In genomic region chr12:116547955-116548471, GRCh38 we compare ENCODE assay signal across 9 cellular contexts. TPM values are rescaled to one million over a fixed set of nuclear protein-coding genes. Genes with fewer than 3 reads are reported as not detected.
DNase-seq lines count a peak whose midpoint lies in the region; ATAC-seq, FAIRE-seq and TF ChIP-seq lines count a peak whose summit lies in the region.
"Had no signal": no experiment of that assay in that cellular context is flagged by ENCODE, and none has a peak within 500 bp of the region (broad histone marks: within the 10 kb centered on the region; RNA-seq: fewer than 3 reads in every experiment).

No MANE protein-coding gene starts in this region.

- H3K27me3 Mint-ChIP-seq in natural killer cell (ENCODE audit: low read depth in 2 of 2) = peaks cover 15 to 19% of the 10 kb centered on the region in 2 donors
- H3K27me3 Mint-ChIP-seq in CD4-positive, alpha-beta T cell = no peaks in the 10 kb centered on the region

- no peaks in the 10 kb centered on the region for H4K20me1 ChIP-seq in hepatocyte (ENCODE audit: insufficient read depth, poor library complexity, severe bottlenecking)

- H3K27ac Mint-ChIP-seq in natural killer cell = no peak overlapping the region
- no peak overlapping the region for H3K27ac Mint-ChIP-seq in CD4-positive, alpha-beta T cell

- DNase-seq in RCC 7860 (ENCODE audit: low spot score) (peak; percentile 91), natural killer cell (no peak), NCI-H524 (lab: John Stamatoyannopoulos, UW) (no peak), hepatocyte (ENCODE audit: low spot score) (no peak), activated gamma-delta T cell (lab: John Stamatoyannopoulos, UW) (no peak)
- no peak for DNase-seq in CD4-positive, alpha-beta T cell

- H3K27ac ChIP-seq in CD4-positive, alpha-beta T cell (ENCODE audit: low read depth, low read length) = no peak overlapping the region
- no peak overlapping the region for H3K27ac ChIP-seq in hepatocyte
- H3K27ac ChIP-seq: skin epidermis had no signal

- H3K4me3 ChIP-seq in hepatocyte = no peak overlapping the region
- H3K4me3 ChIP-seq: skin epidermis had no signal

- no peaks in the 10 kb centered on the region for H3K36me3 Mint-ChIP-seq in natural killer cell
- H3K36me3 Mint-ChIP-seq in CD4-positive, alpha-beta T cell (ENCODE audit: low read depth) = no peaks in the 10 kb centered on the region

- 47% methylated on average over 10 of the region's 10 CpGs for WGBS in hepatocyte (ENCODE audit: low lambda C conversion rate, missing lambda C conversion rate)

- CTCF ChIA-PET in CD4-positive, alpha-beta T cell (lab: Charles Lee) = no interaction called here

- ATAC-seq in GM18868 (IDR thresholded peaks at IDR 0.05; ENCODE audit: unreplicated experiment) = peak; percentile 90
- ATAC-seq in HG02938 (IDR thresholded peaks at IDR 0.05; ENCODE audit: unreplicated experiment) = peak; percentile 98
- ATAC-seq in natural killer cell = peak; percentile 18 to 73 (median 72)
- ATAC-seq in CD4-positive, alpha-beta T cell (ENCODE audit: poor library complexity) = no peak

- no peaks in the 10 kb centered on the region for H3K9me3 Mint-ChIP-seq in natural killer cell
- no peaks in the 10 kb centered on the region for H3K9me3 Mint-ChIP-seq in CD4-positive, alpha-beta T cell

- no peaks in the 10 kb centered on the region for H3K4me1 ChIP-seq in hepatocyte (ENCODE audit: insufficient read depth)

- POLR2A ChIA-PET in CD4-positive, alpha-beta T cell (lab: Charles Lee) = no interaction called here

- H3K4me2 ChIP-seq in hepatocyte = no peak overlapping the region

- H3K79me2 ChIP-seq in hepatocyte = no peaks in the 10 kb centered on the region

- no peaks in the 10 kb centered on the region for H3K36me3 ChIP-seq in hepatocyte (replicated peaks; ENCODE audit: insufficient read depth, low read depth)

- peak; percentile 90 for FAIRE-seq in RCC 7860 (lab: Jason Lieb, UNC)

- TF ChIP-seq CTCF in natural killer cell (IDR thresholded peaks at IDR 0.05) (no peak), hepatocyte (IDR thresholded peaks at IDR 0.05; ENCODE audit: poor library complexity) (no peak)
- no peak for TF ChIP-seq CTCF in CD4-positive, alpha-beta T cell (IDR thresholded peaks at IDR 0.05)

- H3K9me2 ChIP-seq in hepatocyte (replicated peaks; ENCODE audit: insufficient read depth) = no peaks in the 10 kb centered on the region

- H3K27me3 ChIP-seq in CD4-positive, alpha-beta T cell (ENCODE audit: control insufficient read depth, insufficient read depth, low read length) = no peaks in the 10 kb centered on the region
- H3K27me3 ChIP-seq in hepatocyte = no peaks in the 10 kb centered on the region

- H2AFZ ChIP-seq in hepatocyte = no peak overlapping the region

- H3K9me3 ChIP-seq in CD4-positive, alpha-beta T cell (ENCODE audit: control insufficient read depth, low read length) = no peaks in the 10 kb centered on the region
- no peaks in the 10 kb centered on the region for H3K9me3 ChIP-seq in hepatocyte (ENCODE audit: low read depth)

- H3K4me3 Mint-ChIP-seq in natural killer cell = no peak overlapping the region
- H3K4me3 Mint-ChIP-seq in CD4-positive, alpha-beta T cell = no peak overlapping the region

- intact Hi-C loops in natural killer cell (cut with micrococcal nuclease) = no loop called here
- intact Hi-C loops in CD4-positive, alpha-beta T cell (cut with DNase I, micrococcal nuclease) = no loop called here

- peaks cover 5 to 7% of the 10 kb centered on the region in 2 donors for H3K4me1 Mint-ChIP-seq in natural killer cell
- peaks cover 11% of the 10 kb centered on the region for H3K4me1 Mint-ChIP-seq in CD4-positive, alpha-beta T cell (ENCODE audit: low read depth)

RNA-seq across cellular contexts. Expression of gene MAP1LC3B2, which starts 11.2 kb away (rescaled TPM):
- 1 to 10 TPM; 1.5 to 3.7 (median 3.3) TPM for total RNA-seq in natural killer cell
- 1 to 10 TPM; 1.5 to 2.1 TPM for total RNA-seq in CD4-positive, alpha-beta T cell
- total RNA-seq in hepatocyte = 0.60 TPM in 1 of 2 replicates, not detected in the other
- 3.3 and 5.3 TPM in 2 replicates for polyA plus RNA-seq in hepatocyte
